ENCODE assay signal across 18 cellular contexts in genomic region chr7:159020987-159021386, GRCh38.
DNase-seq lines count a peak whose midpoint lies in the region; ATAC-seq and TF ChIP-seq lines count a peak whose summit lies in the region.
"Had no signal": no experiment of that assay in that cellular context is flagged by ENCODE, and none has a peak within 500 bp of the region (broad histone marks: within the 10 kb centered on the region; RNA-seq: fewer than 3 reads in every experiment).

No MANE protein-coding gene starts in this region.

- H3K27ac Mint-ChIP-seq in CD14-positive monocyte (no peak overlapping the region), endothelial cell (ENCODE audit: unreplicated experiment) (no peak overlapping the region)
- H3K27ac Mint-ChIP-seq: stimulated activated naive CD8-positive, alpha-beta T cell treated with anti-CD3 and anti-CD28 coated beads, Interleukin-15, Interleukin-2, amounts not matched to agents 100 ng/mL and 50 ng/mL, for 24 hours had no signal

- H3K9me3 Mint-ChIP-seq in CD14-positive monocyte (peaks cover 0 to 16% (median 7%) of the 10 kb centered on the region in 7 donors), endothelial cell (ENCODE audit: unreplicated experiment) (no peaks in the 10 kb centered on the region)
- H3K9me3 Mint-ChIP-seq: stimulated activated naive CD8-positive, alpha-beta T cell treated with anti-CD3 and anti-CD28 coated beads, Interleukin-15, Interleukin-2, amounts not matched to agents 100 ng/mL and 50 ng/mL, for 24 hours had no signal

- H3K4me3 Mint-ChIP-seq in CD14-positive monocyte (no peak overlapping the region), endothelial cell (ENCODE audit: unreplicated experiment) (no peak overlapping the region)
- H3K4me3 Mint-ChIP-seq: stimulated activated naive CD8-positive, alpha-beta T cell treated with anti-CD3 and anti-CD28 coated beads, Interleukin-15, Interleukin-2, amounts not matched to agents 100 ng/mL and 50 ng/mL, for 24 hours had no signal

- H3K4me1 Mint-ChIP-seq in CD14-positive monocyte: no peaks in the 10 kb centered on the region
- H3K4me1 Mint-ChIP-seq in endothelial cell (ENCODE audit: unreplicated experiment): peaks cover 3% of the 10 kb centered on the region

- no peak for TF ChIP-seq POLR2A in erythroblast (IDR thresholded peaks at IDR 0.05; ENCODE audit: low read length)

- no peak for TF ChIP-seq CTCF in CD14-positive monocyte (IDR thresholded peaks at IDR 0.05)
- no peak for TF ChIP-seq CTCF in endothelial cell (IDR thresholded peaks at IDR 0.05; ENCODE audit: unreplicated experiment)

- DNase-seq in CD14-positive monocyte (ENCODE audit: low spot score) (peak; percentile 34), HT-29 (ENCODE audit: low spot score) (peak; percentile 60), erythroblast (lab: John Stamatoyannopoulos, UW) (peak; percentile 4 to 15), mesenteric fat pad (ENCODE audit: low spot score) (peak; percentile 18), endothelial cell (ENCODE audit: low spot score) (no peak), retina (no peak)
- DNase-seq: activated CD4-positive, alpha-beta T cell treated with anti-CD3 and anti-CD28 coated beads, Interleukin-2, amount 50 U/mL, for 1 hour; activated gamma-delta T cell; adrenal gland; cortex of kidney; midbrain; NCI-H1436; NCI-H774; OCI-M1; SIG-M5; stimulated activated CD4-positive, alpha-beta T cell treated with anti-CD3 and anti-CD28 coated beads, Interleukin-4, amount 100 ng/mL, for 24 hours had no signal

- H3K27me3 Mint-ChIP-seq in CD14-positive monocyte (ENCODE audit: low read depth in 3 of 3) (peaks cover 0 to 2% (median 2%) of the 10 kb centered on the region in 3 donors), endothelial cell (ENCODE audit: unreplicated experiment) (peaks cover 18% of the 10 kb centered on the region)

- intact Hi-C loops in CD14-positive monocyte (cut with micrococcal nuclease): no loop called here

- H3K36me3 Mint-ChIP-seq in CD14-positive monocyte: no peaks in the 10 kb centered on the region
- H3K36me3 Mint-ChIP-seq in endothelial cell (ENCODE audit: low read depth, unreplicated experiment): no peaks in the 10 kb centered on the region

- no peak for ATAC-seq in GM21381 (IDR thresholded peaks at IDR 0.05; ENCODE audit: unreplicated experiment)

Comparison
In these comparisons a context has a peak if more than half of its experiments do, and no peak if none do; other contexts are left out.
1. DNase-seq: peak in CD14-positive monocyte (single experiment), HT-29 (single experiment), erythroblast (2 of 2) and mesenteric fat pad (single experiment); none in endothelial cell (single experiment) and retina (single experiment).